Comparison of ENCODE assay signal across 1 cellular context in the genomic region with DNA sequence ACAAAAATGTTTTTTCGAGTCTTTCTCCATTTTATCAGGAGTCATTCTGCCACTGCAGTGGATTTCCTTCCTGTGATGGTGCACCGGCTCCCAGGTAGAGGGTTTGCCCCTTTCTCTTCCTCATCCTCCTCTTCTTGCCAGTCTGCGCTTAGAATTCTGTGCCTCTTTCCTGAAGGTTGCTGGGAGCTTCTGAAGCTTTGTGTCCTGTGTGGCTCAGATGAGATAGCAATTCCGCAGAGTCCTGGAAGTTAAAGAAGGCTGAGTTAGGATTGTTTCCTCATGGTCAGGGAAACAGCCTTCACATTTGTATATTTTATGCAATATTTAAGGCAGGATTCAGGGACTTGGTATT.
TF ChIP-seq lines count a peak whose summit lies in the region.

No MANE protein-coding gene starts in this region.

TF ChIP-seq in SK-N-SH, 30 proteins besides CTCF, POLR2A, EP300 and RAD21 (continued from another document):
- TF ChIP-seq MEF2A (IDR thresholded peaks at IDR 0.05; ENCODE audit: borderline replicate concordance, low read depth) (no peak), TCF12 (IDR thresholded peaks at IDR 0.05) (no peak), ELF1 (IDR thresholded peaks at IDR 0.05) (no peak), TAF1 (IDR thresholded peaks at IDR 0.05; ENCODE audit: borderline replicate concordance, low read depth, low read length) (no peak), POLR2AphosphoS5 (IDR thresholded peaks at IDR 0.05; ENCODE audit: low read depth, low read length) (no peak), FOSL2 (IDR thresholded peaks at IDR 0.05; ENCODE audit: borderline replicate concordance, low read depth) (no peak), GABPA (IDR thresholded peaks at IDR 0.05; ENCODE audit: low read depth) (no peak), FOXM1 (IDR thresholded peaks at IDR 0.05; ENCODE audit: low read depth) (no peak)
- TF ChIP-seq, protein P1, sequence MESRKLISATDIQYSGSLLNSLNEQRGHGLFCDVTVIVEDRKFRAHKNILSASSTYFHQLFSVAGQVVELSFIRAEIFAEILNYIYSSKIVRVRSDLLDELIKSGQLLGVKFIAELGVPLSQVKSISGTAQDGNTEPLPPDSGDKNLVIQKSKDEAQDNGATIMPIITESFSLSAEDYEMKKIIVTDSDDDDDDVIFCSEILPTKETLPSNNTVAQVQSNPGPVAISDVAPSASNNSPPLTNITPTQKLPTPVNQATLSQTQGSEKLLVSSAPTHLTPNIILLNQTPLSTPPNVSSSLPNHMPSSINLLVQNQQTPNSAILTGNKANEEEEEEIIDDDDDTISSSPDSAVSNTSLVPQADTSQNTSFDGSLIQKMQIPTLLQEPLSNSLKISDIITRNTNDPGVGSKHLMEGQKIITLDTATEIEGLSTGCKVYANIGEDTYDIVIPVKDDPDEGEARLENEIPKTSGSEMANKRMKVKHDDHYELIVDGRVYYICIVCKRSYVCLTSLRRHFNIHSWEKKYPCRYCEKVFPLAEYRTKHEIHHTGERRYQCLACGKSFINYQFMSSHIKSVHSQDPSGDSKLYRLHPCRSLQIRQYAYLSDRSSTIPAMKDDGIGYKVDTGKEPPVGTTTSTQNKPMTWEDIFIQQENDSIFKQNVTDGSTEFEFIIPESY (IDR thresholded peaks at IDR 0.05; ENCODE audit: borderline replicate concordance, low read depth): no peak
- TF ChIP-seq, protein P2, sequence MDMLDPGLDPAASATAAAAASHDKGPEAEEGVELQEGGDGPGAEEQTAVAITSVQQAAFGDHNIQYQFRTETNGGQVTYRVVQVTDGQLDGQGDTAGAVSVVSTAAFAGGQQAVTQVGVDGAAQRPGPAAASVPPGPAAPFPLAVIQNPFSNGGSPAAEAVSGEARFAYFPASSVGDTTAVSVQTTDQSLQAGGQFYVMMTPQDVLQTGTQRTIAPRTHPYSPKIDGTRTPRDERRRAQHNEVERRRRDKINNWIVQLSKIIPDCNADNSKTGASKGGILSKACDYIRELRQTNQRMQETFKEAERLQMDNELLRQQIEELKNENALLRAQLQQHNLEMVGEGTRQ (IDR thresholded peaks at IDR 0.05; ENCODE audit: borderline replicate concordance, low read depth, low read length): no peak
